In genomic region chr2:63879876-63880433, GRCh38 we compare ENCODE assay signal across 23 cellular contexts.
"Had no signal": no experiment of that assay in that cellular context is flagged by ENCODE, and none has a peak within 500 bp of the region (broad histone marks: within the 10 kb centered on the region; RNA-seq: fewer than 3 reads in every experiment).

No MANE protein-coding gene starts in this region.

- H3K4me3 ChIP-seq: hepatocyte, ovary, psoas muscle, right atrium auricular region, tibial artery had no signal

- H3K27ac ChIP-seq: hepatocyte, neutrophil, ovary, psoas muscle, right atrium auricular region, tibial artery, WERI-Rb-1 had no signal

- H3K27me3 ChIP-seq: hepatocyte, neutrophil, ovary, right atrium auricular region, tibial artery had no signal

- H3K9me3 ChIP-seq: neutrophil, ovary, psoas muscle, right atrium auricular region, tibial artery had no signal

- ATAC-seq: activated CD8-positive, alpha-beta T cell treated with anti-CD3 and anti-CD28 coated beads, Interleukin-2, amount 10 ng/mL, durations not matched to agents 7 days and 5 days; activated naive CD4-positive, alpha-beta T cell treated with anti-CD3 and anti-CD28 coated beads, Interleukin-2, amount 50 U/mL, for 72 hours; activated T-helper 17 cell treated with anti-CD3 and anti-CD28 coated beads, Interleukin-2, amount 50 U/mL, for 72 hours; left cardiac atrium; psoas muscle; stimulated activated naive CD8-positive, alpha-beta T cell treated with anti-CD3 and anti-CD28 coated beads, Interleukin-15, amount 100 ng/mL, for 72 hours had no signal

- H3K27me3 Mint-ChIP-seq: activated T-helper 17 cell treated with anti-CD3 and anti-CD28 coated beads, Interleukin-2, amount 50 U/mL, for 72 hours; naive B cell; stimulated activated naive CD8-positive, alpha-beta T cell treated with anti-CD3 and anti-CD28 coated beads, Interleukin-15, amount 100 ng/mL, for 72 hours had no signal

- DNase-seq: activated CD4-positive, alpha-beta T cell treated with anti-CD3 and anti-CD28 coated beads for 1 hour; activated CD4-positive, alpha-beta T cell treated with anti-CD3 and anti-CD28 coated beads, Interleukin-2, amount 50 U/mL, for 1 hour; activated CD8-positive, alpha-beta T cell treated with anti-CD3 and anti-CD28 coated beads, Interleukin-2, amount 10 ng/mL, durations not matched to agents 7 days and 5 days; aorta; caudate nucleus; dermis blood vessel endothelial cell; effector CD8-positive, alpha-beta T cell; foreskin melanocyte; glutamatergic neuron; left cardiac atrium; naive B cell; ovary; psoas muscle; stimulated activated CD4-positive, alpha-beta T cell treated with anti-CD3 and anti-CD28 coated beads, Interleukin-1b, Interleukin-23, amount 100 ng/mL, for 48 hours; stimulated activated naive CD8-positive, alpha-beta T cell treated with anti-CD3 and anti-CD28 coated beads, Interleukin-15, amount 100 ng/mL, for 72 hours; tibial artery; WERI-Rb-1 had no signal

- H3K9me3 Mint-ChIP-seq: activated naive CD4-positive, alpha-beta T cell treated with anti-CD3 and anti-CD28 coated beads, Interleukin-2, amount 50 U/mL, for 72 hours; activated T-helper 17 cell treated with anti-CD3 and anti-CD28 coated beads, Interleukin-2, amount 50 U/mL, for 72 hours; brain; naive B cell; stimulated activated naive CD8-positive, alpha-beta T cell treated with anti-CD3 and anti-CD28 coated beads, Interleukin-15, amount 100 ng/mL, for 72 hours had no signal

- H3K27ac Mint-ChIP-seq: activated CD8-positive, alpha-beta T cell treated with anti-CD3 and anti-CD28 coated beads, Interleukin-2, amount 10 ng/mL, durations not matched to agents 7 days and 5 days; activated naive CD4-positive, alpha-beta T cell treated with anti-CD3 and anti-CD28 coated beads, Interleukin-2, amount 50 U/mL, for 72 hours had no signal

- H3K4me3 Mint-ChIP-seq: activated CD8-positive, alpha-beta T cell treated with anti-CD3 and anti-CD28 coated beads, Interleukin-2, amount 10 ng/mL, durations not matched to agents 7 days and 5 days; activated T-helper 17 cell treated with anti-CD3 and anti-CD28 coated beads, Interleukin-2, amount 50 U/mL, for 72 hours; brain; naive B cell; stimulated activated naive CD8-positive, alpha-beta T cell treated with anti-CD3 and anti-CD28 coated beads, Interleukin-15, amount 100 ng/mL, for 72 hours had no signal

- H3K4me2 ChIP-seq: hepatocyte had no signal

- H2AFZ ChIP-seq: hepatocyte had no signal

- H3K36me3 ChIP-seq: ovary had no signal
